7 cellular contexts compared by ENCODE assay signal in genomic region chr5:113347572-113347971, GRCh38.
"Had no signal": no experiment of that assay in that cellular context is flagged by ENCODE, and none has a peak within 500 bp of the region (broad histone marks: within the 10 kb centered on the region; RNA-seq: fewer than 3 reads in every experiment).

No MANE protein-coding gene starts in this region.

- ATAC-seq: GM12878 had no signal

- H3K4me3 ChIP-seq: GM12878 had no signal

- DNase-seq: GDM1, GF-D8 had no signal

- FAIRE-seq: GM12878, GM12891, GM12892, GM18507, GM19239 had no signal
